12 cellular contexts compared by ENCODE assay signal in the genomic region with DNA sequence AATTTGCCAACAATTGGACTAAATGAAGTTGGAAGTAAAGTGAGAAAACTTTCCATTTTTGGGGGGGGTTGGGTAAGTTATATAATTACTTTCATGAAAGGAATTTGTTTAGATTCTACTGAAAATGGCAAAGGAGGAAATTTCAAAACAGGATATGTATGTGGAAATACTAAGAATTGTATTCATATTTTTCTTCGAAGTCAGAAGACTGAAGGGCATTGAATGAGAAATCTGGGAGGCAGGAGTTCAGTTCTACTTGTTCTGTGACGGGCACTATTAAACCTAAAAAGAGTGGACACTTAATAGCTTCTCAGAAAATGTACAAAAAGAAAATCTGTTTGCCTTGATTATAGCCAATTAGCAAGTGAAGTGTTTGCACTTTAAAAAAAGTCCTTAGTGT.
DNase-seq lines count a peak whose midpoint lies in the region; ATAC-seq, FAIRE-seq and TF ChIP-seq lines count a peak whose summit lies in the region.
"Had no signal": no experiment of that assay in that cellular context is flagged by ENCODE, and none has a peak within 500 bp of the region (broad histone marks: within the 10 kb centered on the region; RNA-seq: fewer than 3 reads in every experiment).

No MANE protein-coding gene starts in this region.

- no peaks in the 10 kb centered on the region for H3K27me3 Mint-ChIP-seq in CD4-positive, alpha-beta T cell
- no peaks in the 10 kb centered on the region for H3K27me3 Mint-ChIP-seq in central memory CD8-positive, alpha-beta T cell
- H3K27me3 Mint-ChIP-seq in naive thymus-derived CD8-positive, alpha-beta T cell: no peaks in the 10 kb centered on the region

- peaks cover 29% of the 10 kb centered on the region for H3K4me1 Mint-ChIP-seq in CD4-positive, alpha-beta T cell (ENCODE audit: low read depth)
- H3K4me1 Mint-ChIP-seq in central memory CD8-positive, alpha-beta T cell: peaks cover 38% of the 10 kb centered on the region
- H3K4me1 Mint-ChIP-seq in naive thymus-derived CD8-positive, alpha-beta T cell: peaks cover 6 to 55% (median 33%) of the 10 kb centered on the region in 4 donors

- DNase-seq in CD4-positive, alpha-beta T cell: no peak
- DNase-seq in HTR-8/SVneo (ENCODE audit: insufficient read length, low spot score) (peak; percentile 17), cardiac septum (ENCODE audit: low spot score) (no peak), NCI-H1436 treated with DMSO at 0.1 percent for 48 hours (lab: John Stamatoyannopoulos, UW) (no peak), NCI-H446 treated with DMSO at 0.1 percent for 48 hours (lab: John Stamatoyannopoulos, UW) (no peak)
- no peak for DNase-seq in central memory CD8-positive, alpha-beta T cell (ENCODE audit: low spot score in 2 of 2)
- no peak for DNase-seq in naive thymus-derived CD8-positive, alpha-beta T cell
- DNase-seq in activated effector memory CD4-positive, alpha-beta T cell treated with Interleukin-2 at 50 U/mL for 16 hours: no peak
- DNase-seq: Kasumi-1, NCI-H524, retina had no signal

- H3K4me3 Mint-ChIP-seq in CD4-positive, alpha-beta T cell: no peak overlapping the region
- no peak overlapping the region for H3K4me3 Mint-ChIP-seq in central memory CD8-positive, alpha-beta T cell
- H3K4me3 Mint-ChIP-seq in naive thymus-derived CD8-positive, alpha-beta T cell: peak overlapping the region in 7 of 10 donors; percentile 0 to 53 (median 9)

- no peaks in the 10 kb centered on the region for H3K27me3 ChIP-seq in CD4-positive, alpha-beta T cell (ENCODE audit: control insufficient read depth, insufficient read depth, low read length)
- H3K27me3 ChIP-seq: hepatocyte had no signal

- TF ChIP-seq CTCF in CD4-positive, alpha-beta T cell (IDR thresholded peaks at IDR 0.05): no peak

- H3K9me3 ChIP-seq in CD4-positive, alpha-beta T cell (ENCODE audit: control insufficient read depth, low read length): no peaks in the 10 kb centered on the region

- no peak for ATAC-seq in CD4-positive, alpha-beta T cell (ENCODE audit: poor library complexity)
- ATAC-seq in central memory CD8-positive, alpha-beta T cell (replicated peaks; ENCODE audit: extremely low read depth, poor library complexity, severe bottlenecking): no peak
- no peak for ATAC-seq in naive thymus-derived CD8-positive, alpha-beta T cell

- POLR2A ChIA-PET in CD4-positive, alpha-beta T cell (lab: Charles Lee): no interaction called here
- POLR2A ChIA-PET in naive thymus-derived CD8-positive, alpha-beta T cell (lab: Charles Lee): no interaction called here

- H3K9me3 Mint-ChIP-seq in CD4-positive, alpha-beta T cell: no peaks in the 10 kb centered on the region
- no peaks in the 10 kb centered on the region for H3K9me3 Mint-ChIP-seq in central memory CD8-positive, alpha-beta T cell
- no peaks in the 10 kb centered on the region for H3K9me3 Mint-ChIP-seq in naive thymus-derived CD8-positive, alpha-beta T cell

- H3K36me3 Mint-ChIP-seq in CD4-positive, alpha-beta T cell (ENCODE audit: low read depth): peaks cover 17% of the 10 kb centered on the region
- peaks cover 3% of the 10 kb centered on the region for H3K36me3 Mint-ChIP-seq in central memory CD8-positive, alpha-beta T cell (ENCODE audit: insufficient read depth)
- H3K36me3 Mint-ChIP-seq in naive thymus-derived CD8-positive, alpha-beta T cell: peaks cover 0 to 18% (median 11%) of the 10 kb centered on the region in 3 donors

- CTCF ChIA-PET in CD4-positive, alpha-beta T cell (lab: Charles Lee): no interaction called here

- intact Hi-C loops in CD4-positive, alpha-beta T cell (cut with DNase I, micrococcal nuclease): no loop called here
- intact Hi-C loops in cardiac septum (cut with DNase I): no loop called here

- H3K27ac Mint-ChIP-seq in CD4-positive, alpha-beta T cell: peak overlapping the region; percentile 37
- peak overlapping the region; percentile 67 for H3K27ac Mint-ChIP-seq in central memory CD8-positive, alpha-beta T cell (ENCODE audit: low read depth)
- H3K27ac Mint-ChIP-seq in naive thymus-derived CD8-positive, alpha-beta T cell: peak overlapping the region in 8 of 10 donors; percentile 5 to 60 (median 14)

- no peak for FAIRE-seq in HTR-8/SVneo (lab: Jason Lieb, UNC)

- H3K27ac ChIP-seq in CD4-positive, alpha-beta T cell (ENCODE audit: low read depth, low read length): no peak overlapping the region
- H3K27ac ChIP-seq: hepatocyte had no signal

Comparison
In these comparisons a context has a peak if more than half of its experiments do, and no peak if none do; other contexts are left out.
1. H3K27ac Mint-ChIP-seq: peak in every context shown above with its lines; median percentile 67 in central memory CD8-positive, alpha-beta T cell; 37 in CD4-positive, alpha-beta T cell; 14 in naive thymus-derived CD8-positive, alpha-beta T cell.
2. H3K4me3 Mint-ChIP-seq: peak in naive thymus-derived CD8-positive, alpha-beta T cell (7 of 10); none in CD4-positive, alpha-beta T cell (single experiment) and central memory CD8-positive, alpha-beta T cell (single experiment).